In genomic region chr6:34391711-34392496, GRCh38 we compare ENCODE assay signal across 1 cellular context.
TF ChIP-seq lines count a peak whose summit lies in the region.

No MANE protein-coding gene starts in this region.

TF ChIP-seq in HepG2, 621 proteins besides CTCF, POLR2A, EP300 and RAD21 (continued from another document and continues in another):
- TF ChIP-seq HMGXB3 (CRISPR knock-in tag; IDR thresholded peaks at IDR 0.05; ENCODE audit: borderline replicate concordance) (no peak), U2AF1 (optimal IDR thresholded peaks at IDR 0.05; ENCODE audit: low read depth, low read length) (no peak), ZNF496 (CRISPR knock-in tag; IDR thresholded peaks at IDR 0.05; ENCODE audit: insufficient replicate concordance) (no peak), MYNN (CRISPR knock-in tag; IDR thresholded peaks at IDR 0.05; ENCODE audit: low read depth) (no peak), MLXIP (CRISPR knock-in tag; IDR thresholded peaks at IDR 0.05; ENCODE audit: borderline replicate concordance) (no peak), ZSCAN30 (CRISPR knock-in tag; IDR thresholded peaks at IDR 0.05) (peak; percentile 48; the same call in 1 of the 2 replicates), PHF21A (CRISPR knock-in tag; IDR thresholded peaks at IDR 0.05) (0 out of 2 replicates have a peak, but pooled peaks have one; percentile 56), NR2F1 (CRISPR knock-in tag; IDR thresholded peaks at IDR 0.05) (no peak), TBX2 (CRISPR knock-in tag; IDR thresholded peaks at IDR 0.05; ENCODE audit: borderline replicate concordance) (peak; percentile 14; the same call in 1 of the 2 replicates), PAXIP1 (CRISPR knock-in tag; conservative IDR thresholded peaks at IDR 0.05) (peak; percentile 25; the same call in 1 of the 2 replicates), MAFG (CRISPR knock-in tag; IDR thresholded peaks at IDR 0.05) (no peak), PCBP2 (optimal IDR thresholded peaks at IDR 0.05; ENCODE audit: low read depth, low read length, poor library complexity, severe bottlenecking) (no peak), ZNF773 (CRISPR knock-in tag; IDR thresholded peaks at IDR 0.05; ENCODE audit: borderline replicate concordance) (peak; percentile 94; the same call in 1 of the 2 replicates), ZNF501 (CRISPR knock-in tag; IDR thresholded peaks at IDR 0.05) (peak; percentile 83), SIN3A (IDR thresholded peaks at IDR 0.05; ENCODE audit: borderline replicate concordance, low read depth, low read length) (no peak; the same call in none of the 2 replicates), TFAP4 (IDR thresholded peaks at IDR 0.05; ENCODE audit: borderline replicate concordance, low read depth) (no peak), NCOA5 (CRISPR knock-in tag; IDR thresholded peaks at IDR 0.05) (no peak), MTF1 (CRISPR knock-in tag; IDR thresholded peaks at IDR 0.05) (peak; percentile 9; the same call in 1 of the 2 replicates), REL (CRISPR knock-in tag; conservative IDR thresholded peaks at IDR 0.05) (peak; percentile 91), ZNF17 (CRISPR knock-in tag; IDR thresholded peaks at IDR 0.05) (no peak), NRL (CRISPR knock-in tag; IDR thresholded peaks at IDR 0.05; ENCODE audit: borderline replicate concordance) (peak; percentile 74), TSC22D2 (CRISPR knock-in tag; IDR thresholded peaks at IDR 0.05; ENCODE audit: borderline replicate concordance) (peak; percentile 68; the same call in 1 of the 2 replicates), YY1 (IDR thresholded peaks at IDR 0.05; ENCODE audit: insufficient read depth, insufficient replicate concordance, low read depth, low read length) (peak; percentile 21), GATAD2A (CRISPR knock-in tag; IDR thresholded peaks at IDR 0.05) (no peak; the same call in 1 of the 2 replicates), ZFP62 (CRISPR knock-in tag; IDR thresholded peaks at IDR 0.05) (no peak), ATRX (CRISPR knock-in tag; IDR thresholded peaks at IDR 0.05; ENCODE audit: borderline replicate concordance) (no peak), GABPB1 (CRISPR knock-in tag; IDR thresholded peaks at IDR 0.05) (peak; percentile 66), KAT8 (CRISPR knock-in tag; IDR thresholded peaks at IDR 0.05) (peak; percentile 36; the same call in 1 of the 2 replicates)
- TF ChIP-seq, protein P1, sequence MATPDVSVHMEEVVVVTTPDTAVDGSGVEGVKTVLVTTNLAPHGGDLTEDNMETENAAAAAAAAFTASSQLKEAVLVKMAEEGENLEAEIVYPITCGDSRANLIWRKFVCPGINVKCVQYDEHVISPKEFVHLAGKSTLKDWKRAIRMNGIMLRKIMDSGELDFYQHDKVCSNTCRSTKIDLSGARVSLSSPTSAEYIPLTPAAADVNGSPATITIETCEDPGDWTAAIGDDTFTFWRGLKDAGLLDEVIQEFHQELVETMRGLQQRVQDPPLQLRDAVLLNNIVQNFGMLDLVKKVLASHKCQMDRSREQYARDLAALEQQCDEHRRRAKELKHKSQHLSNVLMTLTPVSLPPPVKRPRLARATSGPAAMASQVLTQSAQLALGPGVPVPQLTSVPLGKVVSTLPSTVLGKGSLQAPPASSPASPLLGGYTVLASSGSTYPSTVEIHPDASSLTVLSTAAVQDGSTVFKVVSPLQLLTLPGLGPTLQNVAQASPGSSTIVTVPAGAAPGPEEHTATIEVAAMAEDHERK (CRISPR knock-in tag; IDR thresholded peaks at IDR 0.05; ENCODE audit: low read depth), result no peak
- TF ChIP-seq, protein P2, sequence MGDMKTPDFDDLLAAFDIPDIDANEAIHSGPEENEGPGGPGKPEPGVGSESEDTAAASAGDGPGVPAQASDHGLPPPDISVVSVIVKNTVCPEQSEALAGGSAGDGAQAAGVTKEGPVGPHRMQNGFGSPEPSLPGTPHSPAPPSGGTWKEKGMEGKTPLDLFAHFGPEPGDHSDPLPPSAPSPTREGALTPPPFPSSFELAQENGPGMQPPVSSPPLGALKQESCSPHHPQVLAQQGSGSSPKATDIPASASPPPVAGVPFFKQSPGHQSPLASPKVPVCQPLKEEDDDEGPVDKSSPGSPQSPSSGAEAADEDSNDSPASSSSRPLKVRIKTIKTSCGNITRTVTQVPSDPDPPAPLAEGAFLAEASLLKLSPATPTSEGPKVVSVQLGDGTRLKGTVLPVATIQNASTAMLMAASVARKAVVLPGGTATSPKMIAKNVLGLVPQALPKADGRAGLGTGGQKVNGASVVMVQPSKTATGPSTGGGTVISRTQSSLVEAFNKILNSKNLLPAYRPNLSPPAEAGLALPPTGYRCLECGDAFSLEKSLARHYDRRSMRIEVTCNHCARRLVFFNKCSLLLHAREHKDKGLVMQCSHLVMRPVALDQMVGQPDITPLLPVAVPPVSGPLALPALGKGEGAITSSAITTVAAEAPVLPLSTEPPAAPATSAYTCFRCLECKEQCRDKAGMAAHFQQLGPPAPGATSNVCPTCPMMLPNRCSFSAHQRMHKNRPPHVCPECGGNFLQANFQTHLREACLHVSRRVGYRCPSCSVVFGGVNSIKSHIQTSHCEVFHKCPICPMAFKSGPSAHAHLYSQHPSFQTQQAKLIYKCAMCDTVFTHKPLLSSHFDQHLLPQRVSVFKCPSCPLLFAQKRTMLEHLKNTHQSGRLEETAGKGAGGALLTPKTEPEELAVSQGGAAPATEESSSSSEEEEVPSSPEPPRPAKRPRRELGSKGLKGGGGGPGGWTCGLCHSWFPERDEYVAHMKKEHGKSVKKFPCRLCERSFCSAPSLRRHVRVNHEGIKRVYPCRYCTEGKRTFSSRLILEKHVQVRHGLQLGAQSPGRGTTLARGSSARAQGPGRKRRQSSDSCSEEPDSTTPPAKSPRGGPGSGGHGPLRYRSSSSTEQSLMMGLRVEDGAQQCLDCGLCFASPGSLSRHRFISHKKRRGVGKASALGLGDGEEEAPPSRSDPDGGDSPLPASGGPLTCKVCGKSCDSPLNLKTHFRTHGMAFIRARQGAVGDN (CRISPR knock-in tag; IDR thresholded peaks at IDR 0.05), result peak; percentile 91
- TF ChIP-seq, protein P3, sequence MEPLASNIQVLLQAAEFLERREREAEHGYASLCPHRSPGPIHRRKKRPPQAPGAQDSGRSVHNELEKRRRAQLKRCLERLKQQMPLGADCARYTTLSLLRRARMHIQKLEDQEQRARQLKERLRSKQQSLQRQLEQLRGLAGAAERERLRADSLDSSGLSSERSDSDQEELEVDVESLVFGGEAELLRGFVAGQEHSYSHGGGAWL (CRISPR knock-in tag; IDR thresholded peaks at IDR 0.05), result peak; percentile 90
- TF ChIP-seq, protein P4, sequence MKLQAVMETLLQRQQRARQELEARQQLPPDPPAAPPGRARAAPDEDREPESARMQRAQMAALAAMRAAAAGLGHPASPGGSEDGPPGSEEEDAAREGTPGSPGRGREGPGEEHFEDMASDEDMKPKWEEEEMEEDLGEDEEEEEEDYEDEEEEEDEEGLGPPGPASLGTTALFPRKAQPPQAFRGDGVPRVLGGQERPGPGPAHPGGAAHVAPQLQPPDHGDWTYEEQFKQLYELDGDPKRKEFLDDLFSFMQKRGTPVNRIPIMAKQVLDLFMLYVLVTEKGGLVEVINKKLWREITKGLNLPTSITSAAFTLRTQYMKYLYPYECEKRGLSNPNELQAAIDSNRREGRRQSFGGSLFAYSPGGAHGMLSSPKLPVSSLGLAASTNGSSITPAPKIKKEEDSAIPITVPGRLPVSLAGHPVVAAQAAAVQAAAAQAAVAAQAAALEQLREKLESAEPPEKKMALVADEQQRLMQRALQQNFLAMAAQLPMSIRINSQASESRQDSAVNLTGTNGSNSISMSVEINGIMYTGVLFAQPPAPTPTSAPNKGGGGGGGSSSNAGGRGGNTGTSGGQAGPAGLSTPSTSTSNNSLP (IDR thresholded peaks at IDR 0.05; ENCODE audit: low read depth, low read length), result no peak
- TF ChIP-seq, protein P5, sequence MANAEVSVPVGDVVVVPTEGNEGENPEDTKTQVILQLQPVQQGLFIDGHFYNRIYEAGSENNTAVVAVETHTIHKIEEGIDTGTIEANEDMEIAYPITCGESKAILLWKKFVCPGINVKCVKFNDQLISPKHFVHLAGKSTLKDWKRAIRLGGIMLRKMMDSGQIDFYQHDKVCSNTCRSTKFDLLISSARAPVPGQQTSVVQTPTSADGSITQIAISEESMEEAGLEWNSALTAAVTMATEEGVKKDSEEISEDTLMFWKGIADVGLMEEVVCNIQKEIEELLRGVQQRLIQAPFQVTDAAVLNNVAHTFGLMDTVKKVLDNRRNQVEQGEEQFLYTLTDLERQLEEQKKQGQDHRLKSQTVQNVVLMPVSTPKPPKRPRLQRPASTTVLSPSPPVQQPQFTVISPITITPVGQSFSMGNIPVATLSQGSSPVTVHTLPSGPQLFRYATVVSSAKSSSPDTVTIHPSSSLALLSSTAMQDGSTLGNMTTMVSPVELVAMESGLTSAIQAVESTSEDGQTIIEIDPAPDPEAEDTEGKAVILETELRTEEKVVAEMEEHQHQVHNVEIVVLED (CRISPR knock-in tag; IDR thresholded peaks at IDR 0.05; ENCODE audit: borderline replicate concordance), result no peak
